2 cellular contexts compared by ENCODE assay signal in genomic region chr9:86516564-86516963, GRCh38.
TF ChIP-seq lines count a peak whose summit lies in the region.

No MANE protein-coding gene starts in this region.

TF ChIP-seq in IMR-90, 13 proteins besides CTCF, POLR2A, EP300 and RAD21:
- TF ChIP-seq MAFK (IDR thresholded peaks at IDR 0.05; ENCODE audit: low read depth, low read length) (no peak), NFE2L2 (IDR thresholded peaks at IDR 0.05; ENCODE audit: low read depth, low read length) (no peak), FOS (IDR thresholded peaks at IDR 0.05; ENCODE audit: low read depth, low read length) (no peak), CHD1 (IDR thresholded peaks at IDR 0.05; ENCODE audit: low read depth, low read length) (no peak), RFX5 (IDR thresholded peaks at IDR 0.05; ENCODE audit: low read depth, low read length) (no peak), ELK1 (IDR thresholded peaks at IDR 0.05; ENCODE audit: borderline replicate concordance, low read depth, low read length) (no peak), SMC3 (IDR thresholded peaks at IDR 0.05; ENCODE audit: low read depth, low read length) (no peak), MXI1 (IDR thresholded peaks at IDR 0.05; ENCODE audit: borderline replicate concordance, low read depth, low read length) (no peak), MAZ (IDR thresholded peaks at IDR 0.05; ENCODE audit: borderline replicate concordance, low read depth, low read length) (no peak), CEBPB (IDR thresholded peaks at IDR 0.05; ENCODE audit: low read depth, low read length) (no peak), RCOR1 (IDR thresholded peaks at IDR 0.05; ENCODE audit: insufficient replicate concordance, low read length) (no peak), USF2 (IDR thresholded peaks at IDR 0.05; ENCODE audit: low read depth, low read length) (no peak), BHLHE40 (IDR thresholded peaks at IDR 0.05; ENCODE audit: low read depth, low read length) (no peak)

TF ChIP-seq in H1, 55 proteins besides CTCF, POLR2A, EP300 and RAD21:
- TF ChIP-seq KDM4A (IDR thresholded peaks at IDR 0.05; ENCODE audit: low read depth, low read length, severe bottlenecking) (no peak), MAX (IDR thresholded peaks at IDR 0.05) (no peak), FOSL1 (IDR thresholded peaks at IDR 0.05; ENCODE audit: insufficient read depth, low read depth, low read length) (no peak), RNF2 (IDR thresholded peaks at IDR 0.05; ENCODE audit: borderline replicate concordance, low read depth, low read length, missing control alignments, poor library complexity, severe bottlenecking) (no peak)
